ENCODE assay signal across 1 cellular context in genomic region chr21:44593598-44594405, GRCh38.
TF ChIP-seq lines count a peak whose summit lies in the region.

No MANE protein-coding gene starts in this region.

TF ChIP-seq in liver, 16 proteins besides CTCF, POLR2A, EP300 and RAD21 (continued from another document):
- TF ChIP-seq, protein P1, sequence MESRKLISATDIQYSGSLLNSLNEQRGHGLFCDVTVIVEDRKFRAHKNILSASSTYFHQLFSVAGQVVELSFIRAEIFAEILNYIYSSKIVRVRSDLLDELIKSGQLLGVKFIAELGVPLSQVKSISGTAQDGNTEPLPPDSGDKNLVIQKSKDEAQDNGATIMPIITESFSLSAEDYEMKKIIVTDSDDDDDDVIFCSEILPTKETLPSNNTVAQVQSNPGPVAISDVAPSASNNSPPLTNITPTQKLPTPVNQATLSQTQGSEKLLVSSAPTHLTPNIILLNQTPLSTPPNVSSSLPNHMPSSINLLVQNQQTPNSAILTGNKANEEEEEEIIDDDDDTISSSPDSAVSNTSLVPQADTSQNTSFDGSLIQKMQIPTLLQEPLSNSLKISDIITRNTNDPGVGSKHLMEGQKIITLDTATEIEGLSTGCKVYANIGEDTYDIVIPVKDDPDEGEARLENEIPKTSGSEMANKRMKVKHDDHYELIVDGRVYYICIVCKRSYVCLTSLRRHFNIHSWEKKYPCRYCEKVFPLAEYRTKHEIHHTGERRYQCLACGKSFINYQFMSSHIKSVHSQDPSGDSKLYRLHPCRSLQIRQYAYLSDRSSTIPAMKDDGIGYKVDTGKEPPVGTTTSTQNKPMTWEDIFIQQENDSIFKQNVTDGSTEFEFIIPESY (IDR thresholded peaks at IDR 0.05) = no peak
- TF ChIP-seq REST (IDR thresholded peaks at IDR 0.05) (peak; percentile 37), JUND (IDR thresholded peaks at IDR 0.05) (peak in 1 of 2 donors; percentile 54), SP1 (IDR thresholded peaks at IDR 0.05) (peak; percentile 86), YY1 (IDR thresholded peaks at IDR 0.05) (peak; percentile 41)
